Comparison of ENCODE assay signal across 8 cellular contexts in the genomic region with DNA sequence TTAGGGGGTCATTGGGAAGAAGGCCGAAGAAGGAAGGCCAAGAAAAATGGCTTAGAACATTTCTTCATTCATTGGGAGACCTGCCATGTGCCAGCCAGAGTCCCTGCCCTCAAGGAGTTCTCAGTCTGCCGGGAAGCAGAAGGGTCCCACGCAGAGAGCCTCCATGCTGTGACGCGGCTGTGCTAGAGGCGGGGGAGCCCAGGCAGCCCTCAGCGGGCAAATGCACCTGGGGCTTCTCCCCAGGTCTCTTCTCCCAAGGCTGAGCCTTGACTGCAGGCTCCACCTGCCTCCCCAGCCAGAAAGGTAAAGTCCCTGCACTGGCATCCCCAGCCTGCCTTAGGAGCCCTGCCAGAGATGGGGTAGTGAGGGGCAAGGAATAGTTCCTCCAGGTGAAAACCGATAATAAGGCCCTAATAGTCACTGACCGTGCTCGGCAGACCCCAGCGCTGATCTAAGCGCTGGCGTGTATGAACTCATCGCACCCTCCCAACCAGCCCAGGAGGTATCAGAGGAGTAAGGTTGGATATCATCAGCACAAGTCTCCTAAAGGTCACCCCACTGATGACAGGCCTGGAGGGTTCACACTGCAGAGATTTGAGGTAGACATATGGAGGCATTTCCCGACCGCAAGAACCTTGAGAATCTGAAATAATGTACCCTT. TPM values are rescaled to one million over a fixed set of nuclear protein-coding genes. Genes with fewer than 3 reads are reported as not detected.
DNase-seq lines count a peak whose midpoint lies in the region; ATAC-seq and TF ChIP-seq lines count a peak whose summit lies in the region.

No MANE protein-coding gene starts in this region.

- H3K27me3 Mint-ChIP-seq in WTC11 (ENCODE audit: low read depth): peaks cover 33% of the 10 kb centered on the region

- H3K4me1 Mint-ChIP-seq in WTC11: peaks cover 14% of the 10 kb centered on the region

- no peaks in the 10 kb centered on the region for H3K36me3 Mint-ChIP-seq in WTC11

- H3K9me3 Mint-ChIP-seq in WTC11: no peaks in the 10 kb centered on the region

- TF ChIP-seq CTCF in GM12864 (IDR thresholded peaks at IDR 0.05; ENCODE audit: low read depth, low read length, missing control alignments) (no peak), WTC11 (IDR thresholded peaks at IDR 0.05) (no peak), foreskin fibroblast (IDR thresholded peaks at IDR 0.05; ENCODE audit: low read depth, low read length) (no peak)

- no peak; the same call in 1 of the 2 replicates for ATAC-seq in WTC11
- peak; percentile 33 for ATAC-seq in sciatic nerve
- no peak for ATAC-seq in HG02884 (IDR thresholded peaks at IDR 0.05; ENCODE audit: unreplicated experiment)

- H3K4me3 ChIP-seq in GM12864 (ENCODE audit: low read depth, low read length) (peak overlapping the region; percentile 50), foreskin fibroblast (ENCODE audit: low read depth in 1 of 2, low read length in 2 of 2) (peak overlapping the region; percentile 60 to 75)

- H3K27ac Mint-ChIP-seq in WTC11: peak overlapping the region; percentile 92

- POLR2A ChIA-PET in WTC11 (lab: Charles Lee): no interaction called here

- intact Hi-C loops in sciatic nerve (cut with DNase I): no loop called here

- peak overlapping the region; percentile 83 for H3K4me3 Mint-ChIP-seq in WTC11

- CTCF ChIA-PET in WTC11 (lab: Charles Lee): interaction anchor here (1.8 kb wide), 1 partner anchor 23 kb away, joined by 4 read pairs; no protein-coding TSS in a partner anchor

- DNase-seq in GM12864 (ENCODE audit: low read depth) (no peak), WTC11 (ENCODE audit: low spot score) (no peak), foreskin fibroblast (no peak), sciatic nerve (ENCODE audit: low spot score) (no peak), NCI-H1092 treated with DMSO at 0.1 percent for 48 hours (lab: John Stamatoyannopoulos, UW) (no peak), AML-193 (lab: John Stamatoyannopoulos, UW) (no peak), GDM1 (lab: John Stamatoyannopoulos, UW) (no peak)

TF ChIP-seq in WTC11, 78 proteins besides CTCF, POLR2A, EP300 and RAD21:
- TF ChIP-seq SOX15 (CRISPR knock-in tag; IDR thresholded peaks at IDR 0.05) (no peak), SMAD3 (CRISPR knock-in tag; IDR thresholded peaks at IDR 0.05; ENCODE audit: borderline replicate concordance) (no peak), JUN (CRISPR knock-in tag; IDR thresholded peaks at IDR 0.05) (no peak), ZNF671 (CRISPR knock-in tag; IDR thresholded peaks at IDR 0.05) (no peak), FOXP4 (CRISPR knock-in tag; IDR thresholded peaks at IDR 0.05) (no peak), TCF7 (CRISPR knock-in tag; IDR thresholded peaks at IDR 0.05; ENCODE audit: low read depth) (no peak), TEAD4 (CRISPR knock-in tag; IDR thresholded peaks at IDR 0.05) (no peak), CREM (CRISPR knock-in tag; IDR thresholded peaks at IDR 0.05) (no peak), ERG (CRISPR knock-in tag; IDR thresholded peaks at IDR 0.05) (no peak), ATF3 (CRISPR knock-in tag; conservative IDR thresholded peaks at IDR 0.05) (no peak)
- TF ChIP-seq, protein P1, sequence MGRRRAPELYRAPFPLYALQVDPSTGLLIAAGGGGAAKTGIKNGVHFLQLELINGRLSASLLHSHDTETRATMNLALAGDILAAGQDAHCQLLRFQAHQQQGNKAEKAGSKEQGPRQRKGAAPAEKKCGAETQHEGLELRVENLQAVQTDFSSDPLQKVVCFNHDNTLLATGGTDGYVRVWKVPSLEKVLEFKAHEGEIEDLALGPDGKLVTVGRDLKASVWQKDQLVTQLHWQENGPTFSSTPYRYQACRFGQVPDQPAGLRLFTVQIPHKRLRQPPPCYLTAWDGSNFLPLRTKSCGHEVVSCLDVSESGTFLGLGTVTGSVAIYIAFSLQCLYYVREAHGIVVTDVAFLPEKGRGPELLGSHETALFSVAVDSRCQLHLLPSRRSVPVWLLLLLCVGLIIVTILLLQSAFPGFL (CRISPR knock-in tag; IDR thresholded peaks at IDR 0.05; ENCODE audit: borderline replicate concordance): no peak

RNA-seq across cellular contexts. Expression of gene CDR2L, which starts 6.0 kb away (rescaled TPM):
- total RNA-seq in WTC11 (2021) (28.6 to 31.3 TPM (median 31.0 TPM) in 3 replicates), sciatic nerve (11.5 TPM)

RNA-seq across cellular contexts. Expression of gene HID1, which starts 8.9 kb away (rescaled TPM):
- total RNA-seq in WTC11 (2021) (16.7 to 19.4 TPM (median 19.3 TPM) in 3 replicates), sciatic nerve (16.1 TPM)

RNA-seq across cellular contexts. Expression of gene MRPL58, which starts 31.0 kb away (rescaled TPM):
- total RNA-seq in WTC11 (2021) (41.8 to 43.7 TPM (median 41.9 TPM) in 3 replicates), sciatic nerve (20.1 TPM)

RNA-seq across cellular contexts. Expression of gene OTOP3, which starts 45.8 kb away (rescaled TPM):
- total RNA-seq in WTC11 (2021): not detected in 3 replicates
- not detected for total RNA-seq in sciatic nerve

RNA-seq across cellular contexts. Expression of gene OTOP2, which starts 57.4 kb away (rescaled TPM):
- total RNA-seq in WTC11 (2021) (not detected in 3 replicates), sciatic nerve (not detected)
